ENCODE assay signal across 17 cellular contexts in the genomic region with DNA sequence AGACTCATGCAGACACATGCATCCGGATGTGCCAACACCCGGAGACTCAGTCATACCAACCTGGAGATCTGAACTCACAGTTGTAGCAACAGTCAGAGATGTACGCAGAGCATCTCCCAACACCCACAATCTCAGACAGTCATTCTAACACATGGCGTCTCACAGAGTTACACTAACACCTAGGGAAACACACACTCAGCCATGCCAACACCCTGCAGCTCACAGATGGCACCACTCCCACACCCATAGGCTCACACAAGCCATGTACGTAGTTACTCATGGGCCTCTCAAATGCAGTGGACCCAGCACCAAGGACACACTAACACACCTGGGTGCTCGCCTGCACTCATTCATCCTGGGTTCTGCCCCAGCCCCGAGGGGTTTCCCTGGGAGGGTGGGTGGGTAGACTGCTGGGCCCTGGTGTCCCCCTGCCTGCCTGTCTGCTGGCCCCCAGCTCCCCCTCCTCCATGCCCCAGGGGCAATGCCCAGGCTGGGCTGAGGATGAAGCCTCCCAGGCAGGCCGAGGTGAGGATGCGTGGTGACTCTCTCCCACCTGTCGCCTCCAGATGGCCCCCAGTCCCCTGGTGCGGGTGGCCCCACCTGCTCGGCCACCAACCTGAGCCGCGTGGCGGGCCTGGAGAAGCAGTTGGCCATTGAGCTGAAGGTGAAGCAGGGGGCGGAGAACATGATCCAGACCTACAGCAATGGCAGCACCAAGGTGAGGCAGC. TPM values are rescaled to one million over a fixed set of nuclear protein-coding genes. Genes with fewer than 3 reads are reported as not detected.
DNase-seq lines count a peak whose midpoint lies in the region.
"Had no signal": no experiment of that assay in that cellular context is flagged by ENCODE, and none has a peak within 500 bp of the region (broad histone marks: within the 10 kb centered on the region; RNA-seq: fewer than 3 reads in every experiment).

No MANE protein-coding gene starts in this region.

- no peak overlapping the region for H3K4me3 Mint-ChIP-seq in T-helper 2 cell treated with Interferon-gamma antibody and Interleukin-4, amounts not matched to agents 5 μg/mL and 100 μg/mL, for 36 hours
- H3K4me3 Mint-ChIP-seq in CD8-positive, alpha-beta memory T cell, result peak overlapping the region in 3 of 7 donors; percentile 26 to 49 (median 28)
- H3K4me3 Mint-ChIP-seq in activated T-helper 2 cell treated with anti-CD3 and anti-CD28 coated beads, Interferon-gamma antibody, Interleukin-2, Interleukin-4, amounts not matched to agents 10 μg/mL and 5 μg/mL and 100 μg/mL, durations not matched to agents 14 hours and 24 hours and 36 hours (ENCODE audit: low read depth), result peak overlapping the region; percentile 26

- no peaks in the 10 kb centered on the region for H3K27me3 ChIP-seq in CD8-positive, alpha-beta memory T cell (ENCODE audit: insufficient read depth, low read length, poor library complexity, severe bottlenecking)
- H3K27me3 ChIP-seq: MG63 had no signal

- intact Hi-C loops in activated T-helper 2 cell treated with anti-CD3 and anti-CD28 coated beads, Interferon-gamma antibody, Interleukin-2, Interleukin-4, amounts not matched to agents 10 μg/mL and 5 μg/mL and 100 μg/mL, durations not matched to agents 14 hours and 24 hours and 36 hours (cut with micrococcal nuclease), result no loop called here

- DNase-seq in T-helper 2 cell treated with Interferon-gamma antibody and Interleukin-4, amounts not matched to agents 5 μg/mL and 100 μg/mL, for 36 hours (ENCODE audit: low spot score), result no peak
- DNase-seq in T-helper 2 cell (no peak), middle frontal gyrus (ENCODE audit: extremely low spot score, low spot score) (peak; percentile 56), globus pallidus (ENCODE audit: low spot score) (no peak), GM19240 (ENCODE audit: insufficient read length, low spot score) (no peak), NCI-H187 treated with DMSO at 0.1 percent for 48 hours (lab: John Stamatoyannopoulos, UW) (no peak)
- no peak for DNase-seq in CD8-positive, alpha-beta memory T cell
- DNase-seq in activated T-helper 2 cell treated with anti-CD3 and anti-CD28 coated beads, Interferon-gamma antibody, Interleukin-2, Interleukin-4, amounts not matched to agents 10 μg/mL and 5 μg/mL and 100 μg/mL, durations not matched to agents 14 hours and 24 hours and 36 hours (ENCODE audit: low spot score), result no peak
- DNase-seq: MG63, NCI-H1092 treated with DMSO at 0.1 percent for 48 hours, NCI-H1694, NCI-H446, NCI-H748 treated with DMSO at 0.1 percent for 48 hours, SHP77 treated with DMSO at 0.1 percent for 48 hours had no signal

- H3K27ac ChIP-seq in CD8-positive, alpha-beta memory T cell (ENCODE audit: low read depth, low read length), result no peak overlapping the region
- H3K27ac ChIP-seq: C4-2B, KMS-11 had no signal

- no peaks in the 10 kb centered on the region for H3K9me3 Mint-ChIP-seq in T-helper 2 cell treated with Interferon-gamma antibody and Interleukin-4, amounts not matched to agents 5 μg/mL and 100 μg/mL, for 36 hours
- no peaks in the 10 kb centered on the region for H3K9me3 Mint-ChIP-seq in CD8-positive, alpha-beta memory T cell
- no peaks in the 10 kb centered on the region for H3K9me3 Mint-ChIP-seq in activated T-helper 2 cell treated with anti-CD3 and anti-CD28 coated beads, Interferon-gamma antibody, Interleukin-2, Interleukin-4, amounts not matched to agents 10 μg/mL and 5 μg/mL and 100 μg/mL, durations not matched to agents 14 hours and 24 hours and 36 hours

- H3K9me3 ChIP-seq in CD8-positive, alpha-beta memory T cell (ENCODE audit: low read length), result no peaks in the 10 kb centered on the region
- H3K9me3 ChIP-seq: MG63 had no signal

- H3K4me1 ChIP-seq in CD8-positive, alpha-beta memory T cell (ENCODE audit: insufficient read depth, low read length), result peaks cover 40% of the 10 kb centered on the region

- peaks cover 26% of the 10 kb centered on the region for H3K4me1 Mint-ChIP-seq in T-helper 2 cell treated with Interferon-gamma antibody and Interleukin-4, amounts not matched to agents 5 μg/mL and 100 μg/mL, for 36 hours (ENCODE audit: low read depth)
- H3K4me1 Mint-ChIP-seq in CD8-positive, alpha-beta memory T cell, result peaks cover 34 to 55% (median 42%) of the 10 kb centered on the region in 3 donors
- H3K4me1 Mint-ChIP-seq in activated T-helper 2 cell treated with anti-CD3 and anti-CD28 coated beads, Interferon-gamma antibody, Interleukin-2, Interleukin-4, amounts not matched to agents 10 μg/mL and 5 μg/mL and 100 μg/mL, durations not matched to agents 14 hours and 24 hours and 36 hours (ENCODE audit: low read depth), result peaks cover 20% of the 10 kb centered on the region

- peak overlapping the region; percentile 20 for H3K27ac Mint-ChIP-seq in T-helper 2 cell treated with Interferon-gamma antibody and Interleukin-4, amounts not matched to agents 5 μg/mL and 100 μg/mL, for 36 hours
- peak overlapping the region in 5 of 8 donors; percentile 23 to 78 (median 48) for H3K27ac Mint-ChIP-seq in CD8-positive, alpha-beta memory T cell
- no peak overlapping the region for H3K27ac Mint-ChIP-seq in activated T-helper 2 cell treated with anti-CD3 and anti-CD28 coated beads, Interferon-gamma antibody, Interleukin-2, Interleukin-4, amounts not matched to agents 10 μg/mL and 5 μg/mL and 100 μg/mL, durations not matched to agents 14 hours and 24 hours and 36 hours

- H3K36me3 Mint-ChIP-seq in T-helper 2 cell treated with Interferon-gamma antibody and Interleukin-4, amounts not matched to agents 5 μg/mL and 100 μg/mL, for 36 hours (ENCODE audit: low read depth), result peaks cover 48% of the 10 kb centered on the region
- H3K36me3 Mint-ChIP-seq in CD8-positive, alpha-beta memory T cell, result peaks cover 8 to 66% (median 26%) of the 10 kb centered on the region in 3 donors
- peaks cover 55% of the 10 kb centered on the region for H3K36me3 Mint-ChIP-seq in activated T-helper 2 cell treated with anti-CD3 and anti-CD28 coated beads, Interferon-gamma antibody, Interleukin-2, Interleukin-4, amounts not matched to agents 10 μg/mL and 5 μg/mL and 100 μg/mL, durations not matched to agents 14 hours and 24 hours and 36 hours (ENCODE audit: low read depth)

- H3K36me3 ChIP-seq in CD8-positive, alpha-beta memory T cell (ENCODE audit: insufficient read depth, low read length), result peaks cover 56% of the 10 kb centered on the region

- POLR2A ChIA-PET in CD8-positive, alpha-beta memory T cell (lab: Charles Lee), result no interaction called here

- H3K4me3 ChIP-seq in CD8-positive, alpha-beta memory T cell (ENCODE audit: low read length), result no peak overlapping the region
- H3K4me3 ChIP-seq: MG63 had no signal

- CTCF ChIA-PET in CD8-positive, alpha-beta memory T cell (lab: Charles Lee), result interaction anchor here (0.5 to 0.9 kb wide), 2 partner anchors 11 to 76 kb away, joined by 3 read pairs; no protein-coding TSS in a partner anchor

- no peaks in the 10 kb centered on the region for H3K27me3 Mint-ChIP-seq in T-helper 2 cell treated with Interferon-gamma antibody and Interleukin-4, amounts not matched to agents 5 μg/mL and 100 μg/mL, for 36 hours (ENCODE audit: low read depth)
- H3K27me3 Mint-ChIP-seq in CD8-positive, alpha-beta memory T cell, result no peaks in the 10 kb centered on the region
- no peaks in the 10 kb centered on the region for H3K27me3 Mint-ChIP-seq in activated T-helper 2 cell treated with anti-CD3 and anti-CD28 coated beads, Interferon-gamma antibody, Interleukin-2, Interleukin-4, amounts not matched to agents 10 μg/mL and 5 μg/mL and 100 μg/mL, durations not matched to agents 14 hours and 24 hours and 36 hours (ENCODE audit: low read depth)

RNA-seq across cellular contexts. Expression of a gene that starts 10.0 kb away (rescaled TPM):
- 100 to 1,000 TPM; 177 to 205 TPM for total RNA-seq in CD8-positive, alpha-beta memory T cell
- polyA plus RNA-seq in CD8-positive, alpha-beta memory T cell, result 86.6 TPM
- total RNA-seq in activated T-helper 2 cell treated with anti-CD3 and anti-CD28 coated beads, Interferon-gamma antibody, Interleukin-2, Interleukin-4, amounts not matched to agents 10 μg/mL and 5 μg/mL and 100 μg/mL, durations not matched to agents 14 hours and 24 hours and 36 hours, result 171 and 172 TPM in 2 replicates

RNA-seq across cellular contexts. Expression of a gene that starts 23.9 kb away (rescaled TPM):
- total RNA-seq in CD8-positive, alpha-beta memory T cell, result 100 to 1,000 TPM; 298 to 302 TPM
- 110 TPM for polyA plus RNA-seq in CD8-positive, alpha-beta memory T cell
- 268 TPM in 2 replicates for total RNA-seq in activated T-helper 2 cell treated with anti-CD3 and anti-CD28 coated beads, Interferon-gamma antibody, Interleukin-2, Interleukin-4, amounts not matched to agents 10 μg/mL and 5 μg/mL and 100 μg/mL, durations not matched to agents 14 hours and 24 hours and 36 hours

RNA-seq across cellular contexts. Expression of a gene that starts 32.1 kb away (rescaled TPM):
- total RNA-seq in CD8-positive, alpha-beta memory T cell, result not detected
- polyA plus RNA-seq in CD8-positive, alpha-beta memory T cell, result not detected
- 1.1 and 1.6 TPM in 2 replicates for total RNA-seq in activated T-helper 2 cell treated with anti-CD3 and anti-CD28 coated beads, Interferon-gamma antibody, Interleukin-2, Interleukin-4, amounts not matched to agents 10 μg/mL and 5 μg/mL and 100 μg/mL, durations not matched to agents 14 hours and 24 hours and 36 hours
- total RNA-seq: A172 had no signal

RNA-seq across cellular contexts. Expression of a gene that starts 52.9 kb away (rescaled TPM):
- total RNA-seq in CD8-positive, alpha-beta memory T cell, result 10 to 100 TPM; 32.7 to 36.7 TPM
- 43.4 TPM for polyA plus RNA-seq in CD8-positive, alpha-beta memory T cell
- 39.2 and 40.1 TPM in 2 replicates for total RNA-seq in activated T-helper 2 cell treated with anti-CD3 and anti-CD28 coated beads, Interferon-gamma antibody, Interleukin-2, Interleukin-4, amounts not matched to agents 10 μg/mL and 5 μg/mL and 100 μg/mL, durations not matched to agents 14 hours and 24 hours and 36 hours
